Comparison of ENCODE assay signal across 8 cellular contexts in the genomic region with DNA sequence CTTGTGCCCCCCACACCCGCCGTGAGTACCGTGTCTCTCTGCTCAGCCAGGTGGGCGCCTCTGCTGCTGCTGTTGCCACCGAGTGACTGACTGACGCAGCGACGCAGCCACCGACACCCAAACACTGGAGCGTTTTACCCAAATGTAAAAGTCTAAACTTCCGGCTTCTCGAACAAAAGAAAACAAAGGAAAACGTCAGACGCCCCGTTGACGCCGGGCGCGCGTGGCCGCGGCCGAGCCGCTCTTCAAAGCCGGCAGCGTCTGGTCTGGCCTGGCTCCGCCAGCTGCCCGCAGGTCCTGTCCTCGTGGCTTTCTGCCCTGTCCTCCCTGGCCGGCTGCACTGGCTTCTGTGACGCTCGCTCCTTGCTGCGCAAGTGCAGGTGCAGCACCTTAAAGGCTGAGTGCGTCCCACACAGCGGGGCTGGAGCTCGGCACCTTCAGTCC. TPM values are rescaled to one million over a fixed set of nuclear protein-coding genes. Genes with fewer than 3 reads are reported as not detected.
DNase-seq lines count a peak whose midpoint lies in the region; ATAC-seq lines count a peak whose summit lies in the region.

No MANE protein-coding gene starts in this region.

- ATAC-seq in activated CD4-positive, alpha-beta T cell treated with anti-CD3 and anti-CD28 coated beads for 36 hours, result peak; percentile 72
- no peak for ATAC-seq in GM18870 (IDR thresholded peaks at IDR 0.05; ENCODE audit: unreplicated experiment)

- peaks cover 22% of the 10 kb centered on the region for H3K4me1 Mint-ChIP-seq in activated CD4-positive, alpha-beta T cell treated with anti-CD3 and anti-CD28 coated beads for 36 hours

- no peaks in the 10 kb centered on the region for H3K36me3 Mint-ChIP-seq in activated CD4-positive, alpha-beta T cell treated with anti-CD3 and anti-CD28 coated beads for 36 hours (ENCODE audit: low read depth)

- POLR2A ChIA-PET in activated CD4-positive, alpha-beta T cell treated with anti-CD3 and anti-CD28 coated beads for 36 hours (lab: Charles Lee), result no interaction called here

- CTCF ChIA-PET in activated CD4-positive, alpha-beta T cell treated with anti-CD3 and anti-CD28 coated beads for 36 hours (lab: Charles Lee), result interaction anchor here (0.6 kb wide), 1 partner anchor 42 kb away, joined by 3 read pairs; no protein-coding TSS in a partner anchor

- peak overlapping the region; percentile 90 for H3K27ac Mint-ChIP-seq in activated CD4-positive, alpha-beta T cell treated with anti-CD3 and anti-CD28 coated beads for 36 hours

- H3K9me3 ChIP-seq in ES-I3 (ENCODE audit: control insufficient read depth, insufficient read depth, low read length), result no peaks in the 10 kb centered on the region

- peak; percentile 91 for DNase-seq in H7
- DNase-seq in MV-4-11 (lab: John Stamatoyannopoulos, UW), result peak; percentile 65
- DNase-seq in activated CD4-positive, alpha-beta T cell treated with anti-CD3 and anti-CD28 coated beads for 36 hours, result peak; percentile 75
- DNase-seq in dermis blood vessel endothelial cell, result peak; percentile 52
- DNase-seq in lung microvascular endothelial cell (ENCODE audit: low read depth in 2 of 2), result peak; percentile 42 to 45
- peak; percentile 51 for DNase-seq in stimulated activated CD8-positive, alpha-beta memory T cell treated with anti-CD3 and anti-CD28 coated beads, Interleukin-12 subunit alpha, Interleukin-12 subunit beta, amount 100 ng/mL, for 1 hour (ENCODE audit: low read depth)

- H3K9ac ChIP-seq in ES-I3 (ENCODE audit: low read depth, low read length), result peak overlapping the region; percentile 59; the same call in 1 of the 2 replicates

- no peaks in the 10 kb centered on the region for H3K9me3 Mint-ChIP-seq in activated CD4-positive, alpha-beta T cell treated with anti-CD3 and anti-CD28 coated beads for 36 hours (ENCODE audit: low read depth)

- peaks cover 4% of the 10 kb centered on the region for H3K27me3 Mint-ChIP-seq in activated CD4-positive, alpha-beta T cell treated with anti-CD3 and anti-CD28 coated beads for 36 hours

- H3K27me3 ChIP-seq in H7 (ENCODE audit: control insufficient read depth, insufficient read depth, low read length), result peaks cover 20% of the 10 kb centered on the region

- H3K4me3 Mint-ChIP-seq in activated CD4-positive, alpha-beta T cell treated with anti-CD3 and anti-CD28 coated beads for 36 hours, result peak overlapping the region; percentile 87

- H3K36me3 ChIP-seq in ES-I3 (ENCODE audit: insufficient read depth, low read length) (no peaks in the 10 kb centered on the region), H7 (replicated peaks; ENCODE audit: control insufficient read depth, insufficient read depth, low read length) (no peaks in the 10 kb centered on the region)

- peak overlapping the region; percentile 54 for H3K4me3 ChIP-seq in H7 (ENCODE audit: insufficient read depth, low read depth, low read length)

- peaks cover 4% of the 10 kb centered on the region; the same call in 1 of the 2 replicates for H3K4me1 ChIP-seq in ES-I3 (ENCODE audit: insufficient read depth, low read length)

- intact Hi-C loops in activated CD4-positive, alpha-beta T cell treated with anti-CD3 and anti-CD28 coated beads for 36 hours (cut with DNase I, micrococcal nuclease), result loop anchor here in 1 of 2 experiments (1.0 to 5.0 kb wide), 5 partner anchors 91 to 406 kb away; partner anchors contain the start of genes LPCAT1 and TERT

RNA-seq across cellular contexts. Expression of gene CLPTM1L, which starts 41.4 kb away (rescaled TPM):
- total RNA-seq in H7 (2014; rRNA removed; shearing (Covaris generic)), result 171 and 173 TPM in 2 replicates
- 10 to 100 TPM; 62.1 to 62.2 TPM for total RNA-seq in activated CD4-positive, alpha-beta T cell treated with anti-CD3 and anti-CD28 coated beads for 36 hours
- total RNA-seq in dermis blood vessel endothelial cell (234 and 315 TPM in 2 replicates), lung microvascular endothelial cell (211 and 357 TPM in 2 replicates)

RNA-seq across cellular contexts. Expression of gene SLC6A3, which starts 58.9 kb away (rescaled TPM):
- 0.07 TPM in 2 replicates for total RNA-seq in H7 (2014; rRNA removed; shearing (Covaris generic))
- total RNA-seq in activated CD4-positive, alpha-beta T cell treated with anti-CD3 and anti-CD28 coated beads for 36 hours, result not detected
- not detected in 2 replicates for total RNA-seq in dermis blood vessel endothelial cell
- total RNA-seq in lung microvascular endothelial cell, result not detected in 2 replicates
